ENCODE assay signal across 8 cellular contexts in genomic region chr1:232599178-232600041, GRCh38. TPM values are rescaled to one million over a fixed set of nuclear protein-coding genes. Genes with fewer than 3 reads are reported as not detected.
DNase-seq lines count a peak whose midpoint lies in the region; ATAC-seq and TF ChIP-seq lines count a peak whose summit lies in the region.

No MANE protein-coding gene starts in this region.

- no peaks in the 10 kb centered on the region for H3K36me3 ChIP-seq in A673 (ENCODE audit: insufficient read depth, low read length, poor library complexity, severe bottlenecking)

- no peaks in the 10 kb centered on the region for H3K27me3 ChIP-seq in A673 (replicated peaks; ENCODE audit: insufficient read depth, low read depth, low read length, poor library complexity)

- intact Hi-C loops in A673 (cut with micrococcal nuclease; ENCODE audit: unreplicated experiment), result no loop called here
- intact Hi-C loops in activated CD4-positive, alpha-beta memory T cell treated with anti-CD3 and anti-CD28 coated beads for 36 hours (cut with micrococcal nuclease), result loop anchor here (1.0 kb wide), 1 partner anchor 19 kb away; no protein-coding TSS in a partner anchor

- peaks cover 18% of the 10 kb centered on the region for H3K4me1 ChIP-seq in A673 (ENCODE audit: insufficient read depth, low read length, poor library complexity, severe bottlenecking)

- peak overlapping the region; percentile 21 for H3K27ac Mint-ChIP-seq in activated CD4-positive, alpha-beta memory T cell treated with anti-CD3 and anti-CD28 coated beads for 36 hours

- H3K9me3 Mint-ChIP-seq in activated CD4-positive, alpha-beta memory T cell treated with anti-CD3 and anti-CD28 coated beads for 36 hours, result no peaks in the 10 kb centered on the region

- ATAC-seq in GM19395 (IDR thresholded peaks at IDR 0.05; ENCODE audit: unreplicated experiment), result peak; percentile 58
- ATAC-seq in HG03521 (IDR thresholded peaks at IDR 0.05; ENCODE audit: unreplicated experiment), result peak; percentile 37
- no peak for ATAC-seq in HG03039 (IDR thresholded peaks at IDR 0.05; ENCODE audit: unreplicated experiment)
- no peak for ATAC-seq in activated CD4-positive, CD25-positive, alpha-beta regulatory T cell treated with anti-CD3 and anti-CD28 coated beads, Interleukin-2, amount 50 U/mL, for 24 hours

- H3K4me3 ChIP-seq in A673 (ENCODE audit: low read depth, low read length, poor library complexity, severe bottlenecking), result no peak overlapping the region

- no peak for TF ChIP-seq CTCF in A673 (conservative IDR thresholded peaks at IDR 0.05; ENCODE audit: low read depth, low read length)

- H3K4me3 Mint-ChIP-seq in activated CD4-positive, alpha-beta memory T cell treated with anti-CD3 and anti-CD28 coated beads for 36 hours, result no peak overlapping the region

- H3K36me3 Mint-ChIP-seq in activated CD4-positive, alpha-beta memory T cell treated with anti-CD3 and anti-CD28 coated beads for 36 hours, result no peaks in the 10 kb centered on the region

- BruUV-seq in A673 (replicated peaks; lab: Mats Ljungman, UMichigan), result no TSS peak

- CTCF ChIA-PET in A673 (lab: Charles Lee), result no interaction called here
- CTCF ChIA-PET in activated CD4-positive, alpha-beta memory T cell treated with anti-CD3 and anti-CD28 coated beads for 36 hours (lab: Charles Lee), result interaction anchor here (0.6 kb wide), 1 partner anchor 239 kb away, joined by 3 read pairs; no protein-coding TSS in a partner anchor

- POLR2A ChIA-PET in A673 (lab: Charles Lee; ENCODE audit: low non-redundant PET), result no interaction called here
- POLR2A ChIA-PET in activated CD4-positive, alpha-beta memory T cell treated with anti-CD3 and anti-CD28 coated beads for 36 hours (lab: Charles Lee), result no interaction called here

- no peaks in the 10 kb centered on the region for H3K27me3 Mint-ChIP-seq in activated CD4-positive, alpha-beta memory T cell treated with anti-CD3 and anti-CD28 coated beads for 36 hours

- H3K27ac ChIP-seq in A673 (ENCODE audit: low read depth, low read length, poor library complexity, severe bottlenecking), result peak overlapping the region; percentile 72

- H3K9me3 ChIP-seq in A673 (ENCODE audit: low read depth, low read length, poor library complexity, severe bottlenecking), result no peaks in the 10 kb centered on the region

- peak; percentile 66 for DNase-seq in A673 (ENCODE audit: low spot score)
- no peak for DNase-seq in activated CD4-positive, alpha-beta memory T cell treated with anti-CD3 and anti-CD28 coated beads for 36 hours
- no peak for DNase-seq in HPDE6-E6E7 (ENCODE audit: extremely low spot score)
- DNase-seq in stimulated activated naive CD4-positive, alpha-beta T cell treated with Interleukin-2 at 50 U/mL for 16 hours (lab: John Stamatoyannopoulos, UW), result no peak

- peaks cover 36% of the 10 kb centered on the region for H3K4me1 Mint-ChIP-seq in activated CD4-positive, alpha-beta memory T cell treated with anti-CD3 and anti-CD28 coated beads for 36 hours (ENCODE audit: low read depth)

RNA-seq across cellular contexts. Expression of gene SIPA1L2, which starts 30.5 kb away (rescaled TPM):
- total RNA-seq in A673 (2021), result 3.4 and 6.2 TPM in 2 replicates
- 1 to 10 TPM; 6.1 to 6.2 TPM for total RNA-seq in activated CD4-positive, alpha-beta memory T cell treated with anti-CD3 and anti-CD28 coated beads for 36 hours

Comparison
In these comparisons a context has a peak if more than half of its experiments do, and no peak if none do; other contexts are left out.
1. ATAC-seq: peak in GM19395 (single experiment) and HG03521 (single experiment); none in HG03039 (single experiment) and activated CD4-positive, CD25-positive, alpha-beta regulatory T cell treated with anti-CD3 and anti-CD28 coated beads, Interleukin-2, amount 50 U/mL, for 24 hours (0 of 2).